ENCODE assay signal across 9 cellular contexts in the genomic region with DNA sequence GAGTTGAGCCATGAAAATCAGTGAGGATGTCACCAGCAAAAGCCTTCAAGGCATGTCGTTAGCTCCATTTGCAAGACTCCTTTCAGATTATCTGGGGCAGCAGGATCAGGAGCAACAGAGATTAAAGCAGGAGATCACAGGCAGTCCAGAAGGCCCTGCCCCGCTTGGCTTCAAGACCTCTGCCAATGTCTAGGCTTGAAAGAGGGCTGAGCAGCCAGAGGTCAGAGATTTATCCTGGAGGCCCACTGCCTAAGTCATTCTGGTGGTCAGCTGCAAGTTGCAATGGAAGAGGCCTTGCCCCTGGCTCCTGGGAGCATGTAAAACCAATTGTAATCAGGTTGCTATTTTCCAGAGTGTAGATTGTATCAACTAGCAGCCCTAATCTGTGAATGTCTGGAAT.
"Had no signal": no experiment of that assay in that cellular context is flagged by ENCODE, and none has a peak within 500 bp of the region (broad histone marks: within the 10 kb centered on the region; RNA-seq: fewer than 3 reads in every experiment).

No MANE protein-coding gene starts in this region.

- FAIRE-seq: H1, H54, HepG2 had no signal

- H3K4me1 Mint-ChIP-seq: IgD-negative memory B cell had no signal

- ATAC-seq: GM23338, HepG2 had no signal

- H3K4me2 ChIP-seq: GM23338 had no signal

- H3K27ac ChIP-seq: HL-60 had no signal

- H2AFZ ChIP-seq: GM23338 had no signal

- H3K4me3 Mint-ChIP-seq: GM23338, H9, IgD-negative memory B cell had no signal

- DNase-seq: H9, HCEC 1CT, KBM-7 had no signal

- H3K4me3 ChIP-seq: GM23338 had no signal

- H3K27ac Mint-ChIP-seq: GM23338, H9 had no signal
